Comparison of ENCODE assay signal across 8 cellular contexts in genomic region chr10:102835007-102835482, GRCh38. TPM values are rescaled to one million over a fixed set of nuclear protein-coding genes. Genes with fewer than 3 reads are reported as not detected.
DNase-seq lines count a peak whose midpoint lies in the region; ATAC-seq and TF ChIP-seq lines count a peak whose summit lies in the region.

No MANE protein-coding gene starts in this region.

- DNase-seq in DMS 273 treated with DMSO at 0.1 percent for 48 hours (lab: John Stamatoyannopoulos, UW) = peak; percentile 3
- DNase-seq in NCI-H460 (ENCODE audit: extremely low read depth, low read depth) = peak; percentile 78
- DNase-seq in activated CD4-positive, alpha-beta T cell treated with anti-CD3 and anti-CD28 coated beads for 4 hours = peak; percentile 66 to 77
- no peak for DNase-seq in chondrocyte (ENCODE audit: low spot score)
- DNase-seq in left lobe of liver (ENCODE audit: low spot score) = peak; percentile 71
- DNase-seq in stimulated activated CD4-positive, alpha-beta T cell treated with anti-CD3 and anti-CD28 coated beads, TNF-alpha, amount 100 ng/mL, for 1 hour (ENCODE audit: low read depth in 3 of 3, low spot score in 1 of 3) = peak; percentile 33 to 61 (median 57)

- peaks cover 4% of the 10 kb centered on the region for H3K27me3 Mint-ChIP-seq in chondrocyte (ENCODE audit: low read depth)

- peaks cover 15% of the 10 kb centered on the region for H3K4me1 Mint-ChIP-seq in chondrocyte (ENCODE audit: low read depth)

- ATAC-seq in HG02938 (IDR thresholded peaks at IDR 0.05; ENCODE audit: unreplicated experiment) (peak; percentile 54), left lobe of liver (peak; percentile 89), GM21381 (IDR thresholded peaks at IDR 0.05; ENCODE audit: unreplicated experiment) (no peak)

- H3K9me3 Mint-ChIP-seq in chondrocyte (ENCODE audit: low read depth) = peaks cover 13% of the 10 kb centered on the region

- peak; percentile 95 for TF ChIP-seq CTCF in chondrocyte (IDR thresholded peaks at IDR 0.05)

- peaks cover 8% of the 10 kb centered on the region for H3K36me3 Mint-ChIP-seq in chondrocyte (ENCODE audit: low read depth)

- H3K27ac Mint-ChIP-seq in chondrocyte (ENCODE audit: unreplicated experiment) = no peak overlapping the region

- H3K4me3 Mint-ChIP-seq in chondrocyte (ENCODE audit: unreplicated experiment) = no peak overlapping the region

RNA-seq across cellular contexts. Expression of gene CYP17A1, which starts 2.2 kb away (rescaled TPM):
- not detected in 2 replicates for total RNA-seq in NCI-H460 (2014; rRNA removed; shearing (Covaris generic))
- not detected in 2 replicates for polyA plus RNA-seq in NCI-H460 (2014; cell fraction: nucleus; rRNA removed)
- not detected in 3 replicates for total RNA-seq in chondrocyte
- 3.7 TPM for total RNA-seq in left lobe of liver

RNA-seq across cellular contexts. Expression of gene BORCS7, which starts 19.0 kb away (rescaled TPM):
- total RNA-seq in NCI-H460 (2014; rRNA removed; shearing (Covaris generic)) = 31.5 and 41.2 TPM in 2 replicates
- 30.0 and 40.5 TPM in 2 replicates for polyA plus RNA-seq in NCI-H460 (2014; cell fraction: nucleus; rRNA removed)
- total RNA-seq in chondrocyte (15.5 to 23.4 TPM (median 17.5 TPM) in 3 replicates), left lobe of liver (17.0 TPM)

RNA-seq across cellular contexts. Expression of gene AS3MT, which starts 34.2 kb away (rescaled TPM):
- total RNA-seq in NCI-H460 (2014; rRNA removed; shearing (Covaris generic)) = 2.3 and 2.5 TPM in 2 replicates
- 3.8 and 8.6 TPM in 2 replicates for polyA plus RNA-seq in NCI-H460 (2014; cell fraction: nucleus; rRNA removed)
- total RNA-seq in chondrocyte (2.2 to 3.7 TPM (median 2.3 TPM) in 3 replicates), left lobe of liver (7.5 TPM)
